12 cellular contexts compared by ENCODE assay signal in genomic region chr11:66106786-66107599, GRCh38. TPM values are rescaled to one million over a fixed set of nuclear protein-coding genes. Genes with fewer than 3 reads are reported as not detected.
A peak's percentile ranks its signal among the peaks of the same experiment; 100 is the strongest.
DNase-seq lines count a peak whose midpoint lies in the region; ATAC-seq, FAIRE-seq and TF ChIP-seq lines count a peak whose summit lies in the region.
"Had no signal": no experiment of that assay in that cellular context is flagged by ENCODE, and none has a peak within 500 bp of the region (broad histone marks: within the 10 kb centered on the region; RNA-seq: fewer than 3 reads in every experiment).

No MANE protein-coding gene starts in this region.

- intact Hi-C loops in HepG2 (cut with micrococcal nuclease; ENCODE audit: unreplicated experiment): no loop called here
- intact Hi-C loops in right lobe of liver (cut with DNase I): no loop called here
- intact Hi-C loops in posterior vena cava (cut with DNase I): no loop called here

- H3K27ac ChIP-seq in HepG2 (ENCODE audit: extremely low read length, insufficient read depth, low read length) (peak overlapping the region; percentile 19), right lobe of liver (no peak overlapping the region)
- H3K27ac ChIP-seq: BLaER1 treated with 17β-estradiol and CSF1 and Interleukin-3, amounts not matched to agents 10 nM and 100 nM had no signal

- H3K4me1 ChIP-seq in HepG2 (ENCODE audit: insufficient read depth, low read length): peaks cover 18% of the 10 kb centered on the region
- H3K4me1 ChIP-seq in right lobe of liver: no peaks in the 10 kb centered on the region

- H3K4me3 Mint-ChIP-seq in T-helper 17 cell: peak overlapping the region; percentile 52
- H3K4me3 Mint-ChIP-seq in stimulated activated naive CD8-positive, alpha-beta T cell treated with anti-CD3 and anti-CD28 coated beads, Interleukin-15, amount 100 ng/mL, for 72 hours: peak overlapping the region; percentile 54 to 56
- H3K4me3 Mint-ChIP-seq: mesothelial cell of epicardium had no signal

- H3K36me3 ChIP-seq in HepG2 (replicated peaks in 1 of 2; ENCODE audit: control insufficient read depth in 1 of 2, insufficient read depth in 2 of 2, low read length in 2 of 2) (no peaks in the 10 kb centered on the region), right lobe of liver (no peaks in the 10 kb centered on the region)

- H3K9me3 Mint-ChIP-seq in stimulated activated naive CD8-positive, alpha-beta T cell treated with anti-CD3 and anti-CD28 coated beads, Interleukin-15, amount 100 ng/mL, for 72 hours: no peaks in the 10 kb centered on the region
- H3K9me3 Mint-ChIP-seq: mesothelial cell of epicardium had no signal

- H3K4me2 ChIP-seq in HepG2 (ENCODE audit: low read depth, low read length): no peak overlapping the region

- H2AFZ ChIP-seq in HepG2 (ENCODE audit: low read length): no peak overlapping the region

- no peak overlapping the region for H3K4me3 ChIP-seq in HepG2 (replicated peaks in 1 of 3; ENCODE audit: insufficient read depth in 1 of 3, low read depth in 2 of 3, low read length in 3 of 3)
- H3K4me3 ChIP-seq in right lobe of liver: no peak overlapping the region
- no peak overlapping the region for H3K4me3 ChIP-seq in epithelial cell of esophagus (ENCODE audit: low read length)
- H3K4me3 ChIP-seq: BLaER1 treated with 17β-estradiol and CSF1 and Interleukin-3, amounts not matched to agents 10 nM and 100 nM had no signal

- no TSS peak for BruUV-seq in HepG2 (replicated peaks; lab: Mats Ljungman, UMichigan)

- H3K36me3 Mint-ChIP-seq in T-helper 17 cell (ENCODE audit: low read depth): peaks cover 5% of the 10 kb centered on the region
- H3K36me3 Mint-ChIP-seq: mesothelial cell of epicardium had no signal

- peak; percentile 15 for FAIRE-seq in HepG2 (lab: Jason Lieb, UNC)

- CTCF ChIA-PET in HepG2 (lab: Yijun Ruan, JAX; ENCODE audit: low intra/inter-chr PET ratio, low total read pairs): no interaction called here

- in situ Hi-C loops in HepG2 (cut with HindIII; ENCODE audit: extremely low pct_ligation_motif_present, low pct_unique_long_range_greater_than_20kb): no loop called here

- TF ChIP-seq RAD21 in HepG2 (CRISPR knock-in tag; IDR thresholded peaks at IDR 0.05): no peak

- DNase-seq in HepG2 (ENCODE audit: low spot score): peak; percentile 42
- no peak for DNase-seq in right lobe of liver
- no peak for DNase-seq in T-helper 17 cell
- peak; percentile 45 for DNase-seq in epithelial cell of esophagus (ENCODE audit: low read depth)
- peak in 1 of 2 donors; percentile 56 for DNase-seq in stimulated activated naive CD8-positive, alpha-beta T cell treated with anti-CD3 and anti-CD28 coated beads, Interleukin-15, amount 100 ng/mL, for 72 hours
- no peak for DNase-seq in posterior vena cava (ENCODE audit: low spot score)
- DNase-seq in NOMO-1 (lab: John Stamatoyannopoulos, UW; ENCODE audit: unreplicated experiment in 2 of 2): no peak
- no peak for DNase-seq in putamen (ENCODE audit: low spot score)
- DNase-seq: NCI-H1092 had no signal

- WGBS in HepG2 (ENCODE audit: low lambda C conversion rate): 79% methylated on average over 4 of the region's 4 CpGs
- WGBS in right lobe of liver (ENCODE audit: insufficient coverage, low coverage, low lambda C conversion rate, missing lambda C conversion rate): 85% methylated on average over 3 of the region's 4 CpGs

- H3K4me1 Mint-ChIP-seq in T-helper 17 cell: peaks cover 66% of the 10 kb centered on the region
- peaks cover 90% of the 10 kb centered on the region for H3K4me1 Mint-ChIP-seq in stimulated activated naive CD8-positive, alpha-beta T cell treated with anti-CD3 and anti-CD28 coated beads, Interleukin-15, amount 100 ng/mL, for 72 hours

- H3K79me2 ChIP-seq in HepG2 (ENCODE audit: insufficient read depth, low read length): no peaks in the 10 kb centered on the region

- POLR2A ChIA-PET in HepG2 (lab: Yijun Ruan, JAX): no interaction called here

- H3K27ac Mint-ChIP-seq in T-helper 17 cell: peak overlapping the region; percentile 67
- H3K27ac Mint-ChIP-seq in stimulated activated naive CD8-positive, alpha-beta T cell treated with anti-CD3 and anti-CD28 coated beads, Interleukin-15, amount 100 ng/mL, for 72 hours: peak overlapping the region in 1 of 2 donors; percentile 72
- H3K27ac Mint-ChIP-seq: mesothelial cell of epicardium had no signal

- H3K9me3 ChIP-seq in HepG2 (ENCODE audit: low read length) (no peaks in the 10 kb centered on the region), right lobe of liver (no peaks in the 10 kb centered on the region), T-helper 17 cell (ENCODE audit: control insufficient read depth, low read length, poor library complexity, severe bottlenecking) (no peaks in the 10 kb centered on the region)
- H3K9me3 ChIP-seq: BLaER1 treated with 17β-estradiol and CSF1 and Interleukin-3, amounts not matched to agents 10 nM and 100 nM had no signal

- H3K27me3 ChIP-seq in HepG2 (ENCODE audit: control insufficient read depth in 1 of 2, insufficient read depth in 2 of 2, low read length in 2 of 2): no peaks in the 10 kb centered on the region
- no peaks in the 10 kb centered on the region for H3K27me3 ChIP-seq in right lobe of liver
- H3K27me3 ChIP-seq: BLaER1 treated with 17β-estradiol and CSF1 and Interleukin-3, amounts not matched to agents 10 nM and 100 nM had no signal

- TF ChIP-seq CTCF in HepG2 (CRISPR knock-in tag; IDR thresholded peaks at IDR 0.05): no peak
- TF ChIP-seq CTCF in right lobe of liver (IDR thresholded peaks at IDR 0.05): no peak
- TF ChIP-seq CTCF in epithelial cell of esophagus (IDR thresholded peaks at IDR 0.05; ENCODE audit: insufficient read depth, low read depth, low read length, missing control alignments): no peak

- no peak for TF ChIP-seq POLR2A in HepG2 (IDR thresholded peaks at IDR 0.05; ENCODE audit: insufficient read depth in 1 of 2, low read depth in 2 of 2, low read length in 2 of 2)
- TF ChIP-seq POLR2A in right lobe of liver (IDR thresholded peaks at IDR 0.05): no peak

- H3K9ac ChIP-seq in HepG2 (ENCODE audit: insufficient read depth, low read depth, low read length): no peak overlapping the region
- H3K9ac ChIP-seq: BLaER1 treated with 17β-estradiol and CSF1 and Interleukin-3, amounts not matched to agents 10 nM and 100 nM had no signal

- H4K20me1 ChIP-seq in HepG2 (ENCODE audit: insufficient read depth, low read length): no peaks in the 10 kb centered on the region

- H3K27me3 Mint-ChIP-seq in T-helper 17 cell: no peaks in the 10 kb centered on the region
- H3K27me3 Mint-ChIP-seq in stimulated activated naive CD8-positive, alpha-beta T cell treated with anti-CD3 and anti-CD28 coated beads, Interleukin-15, amount 100 ng/mL, for 72 hours: no peaks in the 10 kb centered on the region

- no peak for TF ChIP-seq EP300 in HepG2 (IDR thresholded peaks at IDR 0.05; ENCODE audit: low read depth in 2 of 2, low read length in 2 of 2)
- TF ChIP-seq EP300 in HepG2 (CRISPR knock-in tag; IDR thresholded peaks at IDR 0.05; ENCODE audit: borderline replicate concordance): no peak

- ATAC-seq in HepG2: peak; percentile 62
- no peak for ATAC-seq in right lobe of liver
- no peak for ATAC-seq in T-helper 17 cell
- ATAC-seq in stimulated activated naive CD8-positive, alpha-beta T cell treated with anti-CD3 and anti-CD28 coated beads, Interleukin-15, amount 100 ng/mL, for 72 hours: peak; percentile 76

RNA-seq across cellular contexts. Expression of gene PACS1, which starts 36.9 kb away (rescaled TPM):
- total RNA-seq in HepG2 (2016; rRNA removed; fragmentation: Illumina TruSeq; extraction: Trizol) (7.6 and 12.2 TPM in 2 replicates), right lobe of liver (10 to 100 TPM in 4 of 6 experiments, 1 to 10 TPM in 2; 5.8 to 23.7 (median 12.5) TPM), T-helper 17 cell (100 to 1,000 TPM; 215 to 227 TPM), posterior vena cava (10 to 100 TPM; 65.1 to 84.1 TPM)
- 4.8 and 5.7 TPM in 2 replicates for total RNA-seq in HepG2 (2016; cell fraction: cytosol; rRNA removed; fragmentation: Illumina TruSeq; extraction: Trizol; ENCODE audit: low read depth)
- 7.7 and 14.4 TPM in 2 replicates for total RNA-seq in HepG2 (2016; cell fraction: insoluble cytoplasmic fraction; rRNA removed; fragmentation: Illumina TruSeq; extraction: Trizol)
- 14.5 and 17.0 TPM in 2 replicates for total RNA-seq in HepG2 (2016; cell fraction: membrane; rRNA removed; fragmentation: Illumina TruSeq; extraction: Trizol)
- total RNA-seq in HepG2 (2016; cell fraction: nucleus; rRNA removed; fragmentation: Illumina TruSeq; extraction: Trizol): 14.3 and 14.8 TPM in 2 replicates
- polyA plus RNA-seq in HepG2 (2011; rRNA removed): 8.6 and 11.9 TPM in 2 replicates
- polyA plus RNA-seq in HepG2 (2011; cell fraction: cytosol; rRNA removed): 6.3 and 6.7 TPM in 2 replicates
- 24.8 and 26.9 TPM in 2 replicates for polyA plus RNA-seq in HepG2 (2011; cell fraction: nucleus; rRNA removed)
- 12.5 and 17.3 TPM in 2 replicates for polyA plus RNA-seq in HepG2 (2012)
- 5.2 and 6.3 TPM in 2 replicates for polyA plus RNA-seq in HepG2 (2016; cell fraction: cytosol; fragmentation: Illumina TruSeq; extraction: Trizol; ENCODE audit: low read depth)
- polyA plus RNA-seq in HepG2 (2016; cell fraction: insoluble cytoplasmic fraction; fragmentation: Illumina TruSeq; extraction: Trizol; ENCODE audit: low read depth): 11.8 and 22.2 TPM in 2 replicates
- polyA plus RNA-seq in HepG2 (2016; cell fraction: membrane; fragmentation: Illumina TruSeq; extraction: Trizol; ENCODE audit: low read depth): 17.7 and 23.2 TPM in 2 replicates
- polyA plus RNA-seq in HepG2 (2016; cell fraction: nucleus; fragmentation: Illumina TruSeq; extraction: Trizol; ENCODE audit: insufficient read depth, low read depth): 21.2 and 23.6 TPM in 2 replicates
- polyA minus RNA-seq in HepG2 (2011; rRNA and poly(A)+ RNA removed; ENCODE audit: low replicate concordance): 28.3 and 63.7 TPM in 2 replicates
- polyA minus RNA-seq in HepG2 (2011; cell fraction: cytosol; rRNA and poly(A)+ RNA removed): 16.9 and 29.5 TPM in 2 replicates
- 26.5 and 37.7 TPM in 2 replicates for polyA minus RNA-seq in HepG2 (2011; cell fraction: nucleus; rRNA and poly(A)+ RNA removed)

RNA-seq across cellular contexts. Expression of gene SF3B2, which starts 54.8 kb away (rescaled TPM):
- total RNA-seq in HepG2 (2016; rRNA removed; fragmentation: Illumina TruSeq; extraction: Trizol) (153 and 162 TPM in 2 replicates), right lobe of liver (10 to 100 TPM; 52.2 to 85.4 (median 67.2) TPM), T-helper 17 cell (100 to 1,000 TPM; 187 to 208 TPM), posterior vena cava (100 to 1,000 TPM; 117 to 140 TPM)
- 24.9 and 29.2 TPM in 2 replicates for total RNA-seq in HepG2 (2016; cell fraction: cytosol; rRNA removed; fragmentation: Illumina TruSeq; extraction: Trizol; ENCODE audit: low read depth)
- 148 and 159 TPM in 2 replicates for total RNA-seq in HepG2 (2016; cell fraction: insoluble cytoplasmic fraction; rRNA removed; fragmentation: Illumina TruSeq; extraction: Trizol)
- 48.0 and 57.0 TPM in 2 replicates for total RNA-seq in HepG2 (2016; cell fraction: membrane; rRNA removed; fragmentation: Illumina TruSeq; extraction: Trizol)
- total RNA-seq in HepG2 (2016; cell fraction: nucleus; rRNA removed; fragmentation: Illumina TruSeq; extraction: Trizol): 99.3 and 107 TPM in 2 replicates
- polyA plus RNA-seq in HepG2 (2011; rRNA removed): 70.0 and 70.4 TPM in 2 replicates
- 50.3 and 68.8 TPM in 2 replicates for polyA plus RNA-seq in HepG2 (2011; cell fraction: cytosol; rRNA removed)
- 212 and 260 TPM in 2 replicates for polyA plus RNA-seq in HepG2 (2011; cell fraction: nucleus; rRNA removed)
- 145 and 154 TPM in 2 replicates for polyA plus RNA-seq in HepG2 (2012)
- 14.0 and 18.8 TPM in 2 replicates for polyA plus RNA-seq in HepG2 (2016; cell fraction: cytosol; fragmentation: Illumina TruSeq; extraction: Trizol; ENCODE audit: low read depth)
- 200 and 221 TPM in 2 replicates for polyA plus RNA-seq in HepG2 (2016; cell fraction: insoluble cytoplasmic fraction; fragmentation: Illumina TruSeq; extraction: Trizol; ENCODE audit: low read depth)
- 28.7 and 33.4 TPM in 2 replicates for polyA plus RNA-seq in HepG2 (2016; cell fraction: membrane; fragmentation: Illumina TruSeq; extraction: Trizol; ENCODE audit: low read depth)
- 252 and 263 TPM in 2 replicates for polyA plus RNA-seq in HepG2 (2016; cell fraction: nucleus; fragmentation: Illumina TruSeq; extraction: Trizol; ENCODE audit: insufficient read depth, low read depth)
- polyA minus RNA-seq in HepG2 (2011; rRNA and poly(A)+ RNA removed; ENCODE audit: low replicate concordance): 37.0 and 52.6 TPM in 2 replicates
- polyA minus RNA-seq in HepG2 (2011; cell fraction: cytosol; rRNA and poly(A)+ RNA removed): 57.2 and 60.0 TPM in 2 replicates
- polyA minus RNA-seq in HepG2 (2011; cell fraction: nucleus; rRNA and poly(A)+ RNA removed): 46.9 and 52.8 TPM in 2 replicates

RNA-seq across cellular contexts. Expression of gene GAL3ST3, which starts 58.0 kb away (rescaled TPM):
- not detected in 2 replicates for total RNA-seq in HepG2 (2016; rRNA removed; fragmentation: Illumina TruSeq; extraction: Trizol)
- total RNA-seq in HepG2 (2016; cell fraction: cytosol; rRNA removed; fragmentation: Illumina TruSeq; extraction: Trizol; ENCODE audit: low read depth): not detected in 2 replicates
- not detected in 2 replicates for total RNA-seq in HepG2 (2016; cell fraction: insoluble cytoplasmic fraction; rRNA removed; fragmentation: Illumina TruSeq; extraction: Trizol)
- total RNA-seq in HepG2 (2016; cell fraction: membrane; rRNA removed; fragmentation: Illumina TruSeq; extraction: Trizol): not detected in 2 replicates
- not detected in 2 replicates for total RNA-seq in HepG2 (2016; cell fraction: nucleus; rRNA removed; fragmentation: Illumina TruSeq; extraction: Trizol)
- not detected in 2 replicates for polyA plus RNA-seq in HepG2 (2011; rRNA removed)
- polyA plus RNA-seq in HepG2 (2011; cell fraction: cytosol; rRNA removed): not detected in 2 replicates
- polyA plus RNA-seq in HepG2 (2011; cell fraction: nucleus; rRNA removed): not detected in 2 replicates
- not detected in 2 replicates for polyA plus RNA-seq in HepG2 (2012)
- not detected in 2 replicates for polyA plus RNA-seq in HepG2 (2016; cell fraction: cytosol; fragmentation: Illumina TruSeq; extraction: Trizol; ENCODE audit: low read depth)
- not detected in 2 replicates for polyA plus RNA-seq in HepG2 (2016; cell fraction: insoluble cytoplasmic fraction; fragmentation: Illumina TruSeq; extraction: Trizol; ENCODE audit: low read depth)
- polyA plus RNA-seq in HepG2 (2016; cell fraction: membrane; fragmentation: Illumina TruSeq; extraction: Trizol; ENCODE audit: low read depth): not detected in 2 replicates
- not detected in 2 replicates for polyA plus RNA-seq in HepG2 (2016; cell fraction: nucleus; fragmentation: Illumina TruSeq; extraction: Trizol; ENCODE audit: insufficient read depth, low read depth)
- 0.26 TPM in 1 of 2 replicates, not detected in the other for polyA minus RNA-seq in HepG2 (2011; rRNA and poly(A)+ RNA removed; ENCODE audit: low replicate concordance)
- not detected in 2 replicates for polyA minus RNA-seq in HepG2 (2011; cell fraction: cytosol; rRNA and poly(A)+ RNA removed)
- not detected in 2 replicates for polyA minus RNA-seq in HepG2 (2011; cell fraction: nucleus; rRNA and poly(A)+ RNA removed)
- not detected for total RNA-seq in right lobe of liver
- not detected for total RNA-seq in T-helper 17 cell
- total RNA-seq in posterior vena cava: 1 to 10 TPM in 1 of 2 donors, under 1 TPM in 1; 0.74 to 1.2 TPM
- total RNA-seq: H4 had no signal

Comparison
In these comparisons a context has a peak if more than half of its experiments do, and no peak if none do; other contexts are left out.
1. ATAC-seq: peak in HepG2 (single experiment) and stimulated activated naive CD8-positive, alpha-beta T cell treated with anti-CD3 and anti-CD28 coated beads, Interleukin-15, amount 100 ng/mL, for 72 hours (single experiment); none in right lobe of liver (0 of 4) and T-helper 17 cell (single experiment).
2. DNase-seq: peak in HepG2 (single experiment) and epithelial cell of esophagus (single experiment); none in right lobe of liver (0 of 3), T-helper 17 cell (0 of 3), posterior vena cava (single experiment), NOMO-1 (0 of 2) and putamen (single experiment).